In genomic region chr14:48957486-48957885, GRCh38 we compare ENCODE assay signal across 7 cellular contexts.
"Had no signal": no experiment of that assay in that cellular context is flagged by ENCODE, and none has a peak within 500 bp of the region (broad histone marks: within the 10 kb centered on the region; RNA-seq: fewer than 3 reads in every experiment).

No MANE protein-coding gene starts in this region.

- H3K4me3 ChIP-seq: GM23248, HAP-1 had no signal

- H3K36me3 ChIP-seq: HAP-1 had no signal

- FAIRE-seq: HepG2 had no signal

- H3K4me1 ChIP-seq: HAP-1 had no signal

- DNase-seq: GM23248, GOT3, H7, HFFc6 had no signal

- H3K27ac ChIP-seq: GM23248, HL-60 had no signal

- H3K9me3 ChIP-seq: HAP-1 had no signal
